ENCODE assay signal across 8 cellular contexts in genomic region chr5:68288756-68289134, GRCh38.
DNase-seq lines count a peak whose midpoint lies in the region; ATAC-seq and TF ChIP-seq lines count a peak whose summit lies in the region.

No MANE protein-coding gene starts in this region.

- TF ChIP-seq POLR2A in vagina (IDR thresholded peaks at IDR 0.05): no peak

- H3K4me1 ChIP-seq in mesodermal cell (ENCODE audit: control insufficient read depth, insufficient read depth, low read length, poor library complexity, severe bottlenecking) (peaks cover 15% of the 10 kb centered on the region), vagina (peaks cover 92% of the 10 kb centered on the region)

- DNase-seq in DMS79 (lab: John Stamatoyannopoulos, UW) (peak; percentile 19), NCI-H524 treated with DMSO at 0.1 percent for 48 hours (lab: John Stamatoyannopoulos, UW) (peak; percentile 34), coronary artery (ENCODE audit: low spot score) (no peak), vagina (ENCODE audit: extremely low spot score in 2 of 2) (no peak), COLO829 (ENCODE audit: low spot score) (no peak), NCI-H1417 treated with DMSO at 0.1 percent for 48 hours (lab: John Stamatoyannopoulos, UW) (no peak)

- intact Hi-C loops in vagina (cut with DNase I): loop anchor here (1.0 to 5.0 kb wide), 2 partner anchors 162 to 674 kb away; no protein-coding TSS in a partner anchor

- peaks cover 6% of the 10 kb centered on the region for H3K36me3 ChIP-seq in mesodermal cell (ENCODE audit: control insufficient read depth, insufficient read depth, low read length)
- H3K36me3 ChIP-seq in vagina: peaks cover 0 to 30% of the 10 kb centered on the region in 2 donors

- H3K4me3 ChIP-seq in coronary artery (peak overlapping the region; percentile 74), mesodermal cell (ENCODE audit: extremely low read depth, insufficient read depth, low read length, poor library complexity, severe bottlenecking) (peak overlapping the region; percentile 43), vagina (peak overlapping the region; percentile 45 to 65)

- TF ChIP-seq CTCF in coronary artery (IDR thresholded peaks at IDR 0.05) (no peak), vagina (IDR thresholded peaks at IDR 0.05) (no peak)

- H3K27ac ChIP-seq in coronary artery (peak overlapping the region; percentile 83 to 89), mesodermal cell (ENCODE audit: low read depth, low read length, severe bottlenecking) (peak overlapping the region; percentile 87), vagina (peak overlapping the region; percentile 79)

- H3K9me3 ChIP-seq in mesodermal cell (ENCODE audit: control insufficient read depth, low read length) (no peaks in the 10 kb centered on the region), vagina (no peaks in the 10 kb centered on the region)

- WGBS in mesodermal cell (ENCODE audit: insufficient coverage in 2 of 2), 2 experiments: 18 to 42% methylated on average over 6 to 9 of the region's 9 CpGs

- no peaks in the 10 kb centered on the region for H3K27me3 ChIP-seq in vagina

- peak; percentile 13 for ATAC-seq in GM21619 (IDR thresholded peaks at IDR 0.05; ENCODE audit: unreplicated experiment)

Comparison
In these comparisons a context has a peak if more than half of its experiments do, and no peak if none do; other contexts are left out.
1. DNase-seq: peak in DMS79 (single experiment) and NCI-H524 treated with DMSO at 0.1 percent for 48 hours (single experiment); none in coronary artery (single experiment), vagina (0 of 2), COLO829 (single experiment) and NCI-H1417 treated with DMSO at 0.1 percent for 48 hours (single experiment).
2. Peak in every context shown above with its lines, with median percentiles within 50 percentile points of each other: H3K27ac ChIP-seq and H3K4me3 ChIP-seq.